18 cellular contexts compared by ENCODE assay signal in the genomic region with DNA sequence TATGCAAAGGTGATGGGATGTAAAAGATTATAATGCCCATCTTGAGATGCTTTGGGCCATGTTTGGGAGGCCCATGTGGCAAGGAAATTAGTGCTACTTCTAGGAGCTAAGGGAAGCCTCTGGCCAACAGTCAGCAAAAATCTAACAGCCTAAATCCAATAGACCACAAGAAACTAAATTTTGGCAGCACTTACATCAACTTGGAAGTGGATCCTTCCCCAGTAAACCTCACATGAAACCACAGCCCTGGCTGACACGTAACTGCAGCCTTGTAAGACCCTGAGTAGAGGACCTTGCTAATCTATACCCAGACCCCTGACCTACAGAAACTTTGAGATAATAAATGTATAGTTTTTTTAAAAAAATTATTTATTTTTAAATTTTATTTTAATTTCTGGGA. TPM values are rescaled to one million over a fixed set of nuclear protein-coding genes. Genes with fewer than 3 reads are reported as not detected.
DNase-seq lines count a peak whose midpoint lies in the region; FAIRE-seq and TF ChIP-seq lines count a peak whose summit lies in the region.
"Had no signal": no experiment of that assay in that cellular context is flagged by ENCODE, and none has a peak within 500 bp of the region (broad histone marks: within the 10 kb centered on the region; RNA-seq: fewer than 3 reads in every experiment).

No MANE protein-coding gene starts in this region.

- no peaks in the 10 kb centered on the region for H3K4me1 ChIP-seq in astrocyte (ENCODE audit: insufficient read depth, low read length)
- H3K4me1 ChIP-seq: HAP-1 had no signal

- no peak overlapping the region for H3K27ac ChIP-seq in astrocyte (ENCODE audit: low read depth, low read length)

- H3K79me2 ChIP-seq in astrocyte (ENCODE audit: insufficient read depth, low read length): no peaks in the 10 kb centered on the region

- H3K4me1 Mint-ChIP-seq in astrocyte (ENCODE audit: low read depth, unreplicated experiment): peaks cover 16% of the 10 kb centered on the region

- peaks cover 8% of the 10 kb centered on the region for H3K27me3 Mint-ChIP-seq in astrocyte (ENCODE audit: low read depth, unreplicated experiment)
- H3K27me3 Mint-ChIP-seq: B cell; CD4-positive, alpha-beta T cell had no signal

- no peaks in the 10 kb centered on the region for H3K36me3 ChIP-seq in astrocyte (ENCODE audit: insufficient read depth, low read length)
- H3K36me3 ChIP-seq: HAP-1 had no signal

- TF ChIP-seq CTCF in astrocyte (IDR thresholded peaks at IDR 0.05; ENCODE audit: insufficient read depth, low read depth, low read length): no peak

- no peaks in the 10 kb centered on the region for H4K20me1 ChIP-seq in astrocyte (ENCODE audit: insufficient read depth, low read length)

- no peak overlapping the region for H3K4me3 ChIP-seq in astrocyte (ENCODE audit: insufficient read depth, low read depth, low read length)
- H3K4me3 ChIP-seq: HAP-1 had no signal

- H3K27ac Mint-ChIP-seq in astrocyte (ENCODE audit: unreplicated experiment): no peak overlapping the region
- H3K27ac Mint-ChIP-seq: B cell; CD4-positive, alpha-beta T cell had no signal

- FAIRE-seq in astrocyte (lab: Jason Lieb, UNC) (no peak), urothelium cell line (lab: Jason Lieb, UNC) (peak; percentile 42)
- FAIRE-seq: GM12892, H1, HepG2, HTR-8/SVneo had no signal

- H3K36me3 Mint-ChIP-seq in astrocyte (ENCODE audit: low read depth, unreplicated experiment): no peaks in the 10 kb centered on the region

- H3K9me3 Mint-ChIP-seq in astrocyte (ENCODE audit: unreplicated experiment): no peaks in the 10 kb centered on the region
- H3K9me3 Mint-ChIP-seq: CD4-positive, alpha-beta T cell had no signal

- no peak overlapping the region for H3K4me2 ChIP-seq in astrocyte (ENCODE audit: low read length)

- no peak overlapping the region for H2AFZ ChIP-seq in astrocyte (ENCODE audit: low read depth, low read length)

- H3K9ac ChIP-seq in astrocyte (ENCODE audit: low read length): no peak overlapping the region

- peak; percentile 32 for DNase-seq in Daoy (ENCODE audit: low read depth)
- DNase-seq in astrocyte (ENCODE audit: low read depth): peak; percentile 82
- peak; percentile 42 for DNase-seq in fibroblast of peridontal ligament (ENCODE audit: extremely low read depth)
- DNase-seq in urothelium cell line (ENCODE audit: low spot score): no peak
- no peak for DNase-seq in nucleus accumbens (lab: John Stamatoyannopoulos, UW)
- DNase-seq in activated CD4-positive, alpha-beta T cell treated with anti-CD3 and anti-CD28 coated beads for 4 hours: no peak
- no peak for DNase-seq in COLO829 (ENCODE audit: low spot score)
- DNase-seq: ACHN; C1 segment of cervical spinal cord; CD4-positive, alpha-beta T cell; DMS79; GDM1 had no signal

- peaks cover 6% of the 10 kb centered on the region for H3K27me3 ChIP-seq in astrocyte (ENCODE audit: insufficient read depth, low read length)

- no peak overlapping the region for H3K4me3 Mint-ChIP-seq in astrocyte (ENCODE audit: unreplicated experiment)
- H3K4me3 Mint-ChIP-seq: B cell; CD4-positive, alpha-beta T cell had no signal

- no peaks in the 10 kb centered on the region for H3K9me3 ChIP-seq in astrocyte (ENCODE audit: insufficient read depth, low read depth, low read length)
- H3K9me3 ChIP-seq: HAP-1 had no signal

RNA-seq across cellular contexts. Expression of a gene that starts 13.1 kb away (rescaled TPM):
- 2.5 and 4.8 TPM in 2 replicates for total RNA-seq in Daoy (2014; rRNA removed; shearing (Covaris generic))
- 7.2 TPM in 2 replicates for total RNA-seq in astrocyte

Comparison
In these comparisons a context has a peak if more than half of its experiments do, and no peak if none do; other contexts are left out.
1. DNase-seq: peak in Daoy (single experiment), astrocyte (single experiment) and fibroblast of peridontal ligament (single experiment); none in urothelium cell line (single experiment), nucleus accumbens (0 of 56), activated CD4-positive, alpha-beta T cell treated with anti-CD3 and anti-CD28 coated beads for 4 hours (0 of 2) and COLO829 (single experiment).